31 cellular contexts compared by ENCODE assay signal in the genomic region with DNA sequence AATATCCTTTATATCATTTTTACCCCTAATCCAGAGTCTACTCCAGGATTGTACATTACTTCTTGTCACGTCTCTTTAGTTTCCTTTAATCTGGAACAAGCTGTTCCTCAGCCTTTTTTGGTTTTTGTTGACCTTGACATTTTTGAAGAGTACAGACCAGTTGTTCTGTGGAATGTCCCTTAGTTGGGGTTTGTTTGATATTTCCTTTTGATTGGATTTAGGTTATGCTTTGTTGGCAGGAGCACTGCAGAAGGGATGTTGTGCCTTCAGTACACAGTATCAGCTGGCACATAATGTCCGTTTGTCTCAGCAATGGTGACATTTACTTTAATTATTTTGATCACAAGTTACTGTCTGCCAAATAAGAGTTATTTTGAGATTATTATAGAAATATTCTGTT.
"Had no signal": no experiment of that assay in that cellular context is flagged by ENCODE, and none has a peak within 500 bp of the region (broad histone marks: within the 10 kb centered on the region; RNA-seq: fewer than 3 reads in every experiment).

No MANE protein-coding gene starts in this region.

- H3K4me2 ChIP-seq: SK-N-SH had no signal

- FAIRE-seq: TTC549 had no signal

- H3K27ac ChIP-seq: ascending aorta, breast epithelium, Peyer's patch, SJSA1 had no signal

- H3K36me3 ChIP-seq: ascending aorta, breast epithelium, MG63, Peyer's patch, SJSA1 had no signal

- DNase-seq: activated CD4-positive, alpha-beta T cell treated with anti-CD3 and anti-CD28 coated beads for 36 hours; activated CD4-positive, alpha-beta T cell treated with anti-CD3 and anti-CD28 coated beads, Interleukin-2, amount 10 ng/mL, durations not matched to agents 7 days and 5 days; activated CD4-positive, alpha-beta T cell treated with anti-CD3 and anti-CD28 coated beads, Interleukin-2, amount 50 U/mL, for 48 hours; activated CD8-positive, alpha-beta T cell treated with anti-CD3 and anti-CD28 coated beads, Interleukin-2, amount 10 ng/mL, durations not matched to agents 7 days and 5 days; activated gamma-delta T cell; activated naive CD4-positive, alpha-beta T cell treated with Interleukin-2 at 50 U/mL for 16 hours; activated naive CD8-positive, alpha-beta T cell treated with anti-CD3 and anti-CD28 coated beads, Interleukin-2, amount 10 ng/mL, durations not matched to agents 7 days and 5 days; activated T-cell treated with anti-CD3 and anti-CD28 coated beads, Interleukin-2, amount 50 U/mL, for 24 hours; amygdala; Karpas-422; KBM-7; MG63; NCI-H1092; NCI-H1436 treated with DMSO at 0.1 percent for 48 hours; NCI-H1694 treated with DMSO at 0.1 percent for 48 hours; NCI-H2029; NCI-H2171; NCI-H510A; NCI-H526; NCI-H748 treated with DMSO at 0.1 percent for 48 hours; NK-92 treated with Interleukin-12 subunit alpha and Interleukin-12 subunit beta, amount 100 ng/mL, for 24 hours; PC-3; Peyer's patch; RPMI8226; SHP77 treated with DMSO at 0.1 percent for 48 hours; SK-N-SH had no signal

- H3K9me3 ChIP-seq: ascending aorta, breast epithelium, MG63, Peyer's patch, SJSA1, SK-N-SH had no signal

- H3K4me1 ChIP-seq: ascending aorta, breast epithelium, Peyer's patch, SJSA1 had no signal

- H3K27me3 ChIP-seq: ascending aorta, breast epithelium, MG63, Peyer's patch, SJSA1 had no signal

- H3K4me3 ChIP-seq: ascending aorta, breast epithelium, MG63, Peyer's patch, SJSA1 had no signal

- ATAC-seq: activated CD4-positive, alpha-beta T cell treated with anti-CD3 and anti-CD28 coated beads for 36 hours; activated CD4-positive, CD25-positive, alpha-beta regulatory T cell treated with anti-CD3 and anti-CD28 coated beads, Interleukin-2, amount 50 U/mL, for 24 hours; activated CD8-positive, alpha-beta T cell treated with anti-CD3 and anti-CD28 coated beads, Interleukin-2, amount 10 ng/mL, durations not matched to agents 7 days and 5 days; PC-3 had no signal
